In genomic region chr9:73133042-73133651, GRCh38 we compare ENCODE assay signal across 8 cellular contexts. TPM values are rescaled to one million over a fixed set of nuclear protein-coding genes. Genes with fewer than 3 reads are reported as not detected.
DNase-seq lines count a peak whose midpoint lies in the region; ATAC-seq and TF ChIP-seq lines count a peak whose summit lies in the region.

No MANE protein-coding gene starts in this region.

- peak overlapping the region; percentile 73 for H3K4me3 Mint-ChIP-seq in osteocyte (ENCODE audit: unreplicated experiment)
- H3K4me3 Mint-ChIP-seq in neural progenitor cell: no peak overlapping the region

- ATAC-seq in HG03354 (IDR thresholded peaks at IDR 0.05; ENCODE audit: poor library complexity, severe bottlenecking, unreplicated experiment): no peak
- ATAC-seq in HG03196 (IDR thresholded peaks at IDR 0.05; ENCODE audit: unreplicated experiment): no peak

- H3K9me3 ChIP-seq in neural progenitor cell (ENCODE audit: low read depth): no peaks in the 10 kb centered on the region

- no peak overlapping the region for H3K4me2 ChIP-seq in neural progenitor cell

- no peaks in the 10 kb centered on the region for H3K27me3 Mint-ChIP-seq in osteocyte (ENCODE audit: unreplicated experiment)
- H3K27me3 Mint-ChIP-seq in neural progenitor cell (ENCODE audit: insufficient read depth, low read depth): no peaks in the 10 kb centered on the region

- H3K9ac ChIP-seq in neural progenitor cell: no peak overlapping the region

- H3F3A ChIP-seq in neural progenitor cell (ENCODE audit: low read depth): peaks cover 5% of the 10 kb centered on the region

- no peaks in the 10 kb centered on the region for H3K9me3 Mint-ChIP-seq in osteocyte (ENCODE audit: unreplicated experiment)
- H3K9me3 Mint-ChIP-seq in neural progenitor cell: no peaks in the 10 kb centered on the region

- TF ChIP-seq CTCF in GM06990 (IDR thresholded peaks at IDR 0.05; ENCODE audit: insufficient read depth, low read length, poor library complexity, severe bottlenecking) (no peak), choroid plexus epithelial cell (conservative IDR thresholded peaks at IDR 0.05; ENCODE audit: low read depth, low read length) (no peak), osteocyte (IDR thresholded peaks at IDR 0.05) (no peak), neural progenitor cell (IDR thresholded peaks at IDR 0.05) (no peak)

- no peaks in the 10 kb centered on the region for H4K20me1 ChIP-seq in neural progenitor cell (ENCODE audit: low read depth)

- H3K27ac Mint-ChIP-seq in osteocyte (ENCODE audit: unreplicated experiment) (peak overlapping the region; percentile 96), neural progenitor cell (no peak overlapping the region)

- no peaks in the 10 kb centered on the region for H3K36me3 Mint-ChIP-seq in osteocyte (ENCODE audit: unreplicated experiment)
- no peaks in the 10 kb centered on the region for H3K36me3 Mint-ChIP-seq in neural progenitor cell

- H3K4me1 ChIP-seq in neural progenitor cell: peaks cover 43% of the 10 kb centered on the region

- H3K36me3 ChIP-seq in GM06990 (ENCODE audit: control insufficient read depth, insufficient read depth, low read length) (no peaks in the 10 kb centered on the region), neural progenitor cell (no peaks in the 10 kb centered on the region)

- H3K27ac ChIP-seq in neural progenitor cell: no peak overlapping the region

- H3K27me3 ChIP-seq in GM06990 (replicated peaks; ENCODE audit: control insufficient read depth, insufficient read depth, low read length) (no peaks in the 10 kb centered on the region), neural progenitor cell (no peaks in the 10 kb centered on the region)

- peak overlapping the region; percentile 56 for H3K4me3 ChIP-seq in GM06990 (replicated peaks; ENCODE audit: low read depth, low read length)
- H3K4me3 ChIP-seq in choroid plexus epithelial cell (ENCODE audit: low read depth, low read length): peak overlapping the region; percentile 56
- no peak overlapping the region for H3K4me3 ChIP-seq in neural progenitor cell

- H3K4me1 Mint-ChIP-seq in osteocyte (ENCODE audit: unreplicated experiment) (peaks cover 18% of the 10 kb centered on the region), neural progenitor cell (peaks cover 55% of the 10 kb centered on the region)

- DNase-seq in GM06990 (ENCODE audit: extremely low read depth, insufficient read length) (no peak), NCI-H748 (lab: John Stamatoyannopoulos, UW; ENCODE audit: unreplicated experiment) (peak; percentile 20), choroid plexus epithelial cell (ENCODE audit: low read depth) (no peak), osteocyte (ENCODE audit: extremely low spot score, unreplicated experiment) (no peak), neural progenitor cell (ENCODE audit: low spot score) (no peak), kidney tubule cell (ENCODE audit: low spot score) (no peak)

- no peak overlapping the region for H2AFZ ChIP-seq in neural progenitor cell (replicated peaks)

- H3K79me2 ChIP-seq in neural progenitor cell (ENCODE audit: low read depth): no peaks in the 10 kb centered on the region

RNA-seq across cellular contexts. Expression of gene ANXA1, which starts 18.5 kb away (rescaled TPM):
- total RNA-seq in osteocyte (193 and 237 TPM in 2 replicates), neural progenitor cell (ENCODE audit: low replicate concordance) (0.47 and 1.1 TPM in 2 replicates)

Comparison
In these comparisons a context has a peak if more than half of its experiments do, and no peak if none do; other contexts are left out.
1. RNA of gene ANXA1, which starts 18.5 kb away (total RNA-seq): 193 to 237 TPM in osteocyte; 0.47 to 1.1 TPM in neural progenitor cell; every median in the first group is over 10 times any median in the second.